ENCODE assay signal across 1 cellular context in genomic region chrX:44253573-44253942, GRCh38.
TF ChIP-seq lines count a peak whose summit lies in the region.

No MANE protein-coding gene starts in this region.

TF ChIP-seq in GM12878, 131 proteins besides CTCF, POLR2A, EP300 and RAD21 (continued from another document):
- no peak for TF ChIP-seq PRDM15 (CRISPR knock-in tag; IDR thresholded peaks at IDR 0.05)
- TF ChIP-seq ATF3 (IDR thresholded peaks at IDR 0.05; ENCODE audit: borderline replicate concordance, extremely low read depth, low read depth, low read length) = no peak
- TF ChIP-seq NR2F1 (conservative IDR thresholded peaks at IDR 0.05) = no peak
- TF ChIP-seq ZNF217 (IDR thresholded peaks at IDR 0.05) = no peak
- no peak for TF ChIP-seq FOS (IDR thresholded peaks at IDR 0.05; ENCODE audit: borderline replicate concordance, extremely low read depth, insufficient read length)
